1 cellular context compared by ENCODE assay signal in the genomic region with DNA sequence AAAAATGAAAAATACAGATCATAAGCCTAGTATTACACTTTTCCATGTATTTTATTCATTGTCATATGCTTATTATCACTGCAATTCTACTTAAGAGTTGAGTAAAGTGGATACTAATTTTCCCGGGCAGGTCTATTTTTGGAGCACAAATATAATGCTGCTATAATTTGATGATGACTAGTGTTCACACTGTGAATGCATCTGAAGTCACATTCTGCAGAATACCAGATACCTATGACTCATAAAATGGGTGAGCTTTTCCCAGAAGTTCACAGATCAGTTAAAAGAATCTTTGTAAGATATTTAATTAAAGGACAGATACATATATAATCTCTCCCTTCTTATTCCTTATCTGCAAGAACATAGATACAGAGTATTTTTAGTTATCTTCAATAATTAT.
TF ChIP-seq lines count a peak whose summit lies in the region.

No MANE protein-coding gene starts in this region.

TF ChIP-seq in IMR-90, 13 proteins besides CTCF, POLR2A, EP300 and RAD21 (continued from another document):
- TF ChIP-seq, protein P1, sequence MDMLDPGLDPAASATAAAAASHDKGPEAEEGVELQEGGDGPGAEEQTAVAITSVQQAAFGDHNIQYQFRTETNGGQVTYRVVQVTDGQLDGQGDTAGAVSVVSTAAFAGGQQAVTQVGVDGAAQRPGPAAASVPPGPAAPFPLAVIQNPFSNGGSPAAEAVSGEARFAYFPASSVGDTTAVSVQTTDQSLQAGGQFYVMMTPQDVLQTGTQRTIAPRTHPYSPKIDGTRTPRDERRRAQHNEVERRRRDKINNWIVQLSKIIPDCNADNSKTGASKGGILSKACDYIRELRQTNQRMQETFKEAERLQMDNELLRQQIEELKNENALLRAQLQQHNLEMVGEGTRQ (IDR thresholded peaks at IDR 0.05; ENCODE audit: low read depth, low read length): no peak
- TF ChIP-seq, protein P2, sequence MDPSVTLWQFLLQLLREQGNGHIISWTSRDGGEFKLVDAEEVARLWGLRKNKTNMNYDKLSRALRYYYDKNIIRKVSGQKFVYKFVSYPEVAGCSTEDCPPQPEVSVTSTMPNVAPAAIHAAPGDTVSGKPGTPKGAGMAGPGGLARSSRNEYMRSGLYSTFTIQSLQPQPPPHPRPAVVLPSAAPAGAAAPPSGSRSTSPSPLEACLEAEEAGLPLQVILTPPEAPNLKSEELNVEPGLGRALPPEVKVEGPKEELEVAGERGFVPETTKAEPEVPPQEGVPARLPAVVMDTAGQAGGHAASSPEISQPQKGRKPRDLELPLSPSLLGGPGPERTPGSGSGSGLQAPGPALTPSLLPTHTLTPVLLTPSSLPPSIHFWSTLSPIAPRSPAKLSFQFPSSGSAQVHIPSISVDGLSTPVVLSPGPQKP (IDR thresholded peaks at IDR 0.05; ENCODE audit: borderline replicate concordance, low read depth, low read length): no peak
- TF ChIP-seq FOS (IDR thresholded peaks at IDR 0.05; ENCODE audit: low read depth, low read length): no peak
